In genomic region chr10:45580781-45581496, GRCh38 we compare ENCODE assay signal across 8 cellular contexts.
DNase-seq lines count a peak whose midpoint lies in the region; ATAC-seq, FAIRE-seq and TF ChIP-seq lines count a peak whose summit lies in the region.

No MANE protein-coding gene starts in this region.

- ATAC-seq in HG03432 (IDR thresholded peaks at IDR 0.05; ENCODE audit: unreplicated experiment) (peak; percentile 71), GM19467 (IDR thresholded peaks at IDR 0.05; ENCODE audit: unreplicated experiment) (no peak)

- H3K27me3 Mint-ChIP-seq in MCF 10A (ENCODE audit: insufficient read depth, unreplicated experiment) = no peaks in the 10 kb centered on the region
- H3K27me3 Mint-ChIP-seq in stimulated activated naive CD8-positive, alpha-beta T cell treated with anti-CD3 and anti-CD28 coated beads, Interleukin-15, Interleukin-2, amounts not matched to agents 100 ng/mL and 50 ng/mL, for 24 hours = no peaks in the 10 kb centered on the region

- TF ChIP-seq CTCF in MCF 10A (IDR thresholded peaks at IDR 0.05; ENCODE audit: unreplicated experiment) = no peak

- H3K27ac Mint-ChIP-seq in MCF 10A (ENCODE audit: low read depth, unreplicated experiment) = peak overlapping the region; percentile 62
- peak overlapping the region; percentile 92 for H3K27ac Mint-ChIP-seq in stimulated activated naive CD8-positive, alpha-beta T cell treated with anti-CD3 and anti-CD28 coated beads, Interleukin-15, Interleukin-2, amounts not matched to agents 100 ng/mL and 50 ng/mL, for 24 hours

- intact Hi-C loops in MCF 10A (cut with micrococcal nuclease) = no loop called here

- no TSS peak for BruUV-seq in MCF 10A (replicated peaks; lab: Mats Ljungman, UMichigan)

- CTCF ChIA-PET in MCF 10A (lab: Yijun Ruan, JAX) = interaction anchor here (0.6 to 1.1 kb wide), 2 partner anchors 292 to 331 kb away, joined by 3 to 8 read pairs; no protein-coding TSS in a partner anchor

- peak; percentile 21 for DNase-seq in stimulated activated CD4-positive, alpha-beta T cell treated with anti-CD3 and anti-CD28 coated beads, Interleukin-15, amount 100 ng/mL, for 24 hours
- DNase-seq in stimulated activated CD4-positive, alpha-beta T cell treated with anti-CD3 and anti-CD28 coated beads, Interleukin-4, amount 100 ng/mL, for 4 hours = no peak
- DNase-seq in MCF 10A (ENCODE audit: unreplicated experiment) = no peak
- DNase-seq in GDM1 (lab: John Stamatoyannopoulos, UW) = no peak
- DNase-seq in frontal cortex (ENCODE audit: low spot score in 2 of 2) = no peak

- POLR2A ChIA-PET in MCF 10A (lab: Yijun Ruan, JAX) = interaction anchor here (1.2 to 2.2 kb wide), 2 partner anchors 13 to 18 kb away, joined by 3 to 13 read pairs; no protein-coding TSS in a partner anchor

- H3K9me3 Mint-ChIP-seq in MCF 10A (ENCODE audit: unreplicated experiment) = peaks cover 10% of the 10 kb centered on the region
- no peaks in the 10 kb centered on the region for H3K9me3 Mint-ChIP-seq in stimulated activated naive CD8-positive, alpha-beta T cell treated with anti-CD3 and anti-CD28 coated beads, Interleukin-15, Interleukin-2, amounts not matched to agents 100 ng/mL and 50 ng/mL, for 24 hours

- no peaks in the 10 kb centered on the region for H3K36me3 Mint-ChIP-seq in MCF 10A (ENCODE audit: insufficient read depth, unreplicated experiment)
- no peaks in the 10 kb centered on the region for H3K36me3 Mint-ChIP-seq in stimulated activated naive CD8-positive, alpha-beta T cell treated with anti-CD3 and anti-CD28 coated beads, Interleukin-15, Interleukin-2, amounts not matched to agents 100 ng/mL and 50 ng/mL, for 24 hours (ENCODE audit: low read depth)

- peaks cover 11% of the 10 kb centered on the region for H3K4me1 Mint-ChIP-seq in MCF 10A (ENCODE audit: insufficient read depth, unreplicated experiment)
- peaks cover 31% of the 10 kb centered on the region for H3K4me1 Mint-ChIP-seq in stimulated activated naive CD8-positive, alpha-beta T cell treated with anti-CD3 and anti-CD28 coated beads, Interleukin-15, Interleukin-2, amounts not matched to agents 100 ng/mL and 50 ng/mL, for 24 hours (ENCODE audit: low read depth)

- no peak for FAIRE-seq in frontal cortex (lab: Jason Lieb, UNC)

- peak overlapping the region; percentile 52 for H3K4me3 Mint-ChIP-seq in MCF 10A (ENCODE audit: unreplicated experiment)
- H3K4me3 Mint-ChIP-seq in stimulated activated naive CD8-positive, alpha-beta T cell treated with anti-CD3 and anti-CD28 coated beads, Interleukin-15, Interleukin-2, amounts not matched to agents 100 ng/mL and 50 ng/mL, for 24 hours = peak overlapping the region; percentile 83
